ENCODE assay signal across 9 cellular contexts in genomic region chr11:131849485-131849884, GRCh38.
"Had no signal": no experiment of that assay in that cellular context is flagged by ENCODE, and none has a peak within 500 bp of the region (broad histone marks: within the 10 kb centered on the region; RNA-seq: fewer than 3 reads in every experiment).

No MANE protein-coding gene starts in this region.

- DNase-seq: GM23248, GOT3, H9, HCEC 1CT, Karpas-422, KBM-7 had no signal

- H3K4me3 ChIP-seq: GM23248 had no signal

- H3K9ac ChIP-seq: GM23248, KMS-11 had no signal

- H3K4me2 ChIP-seq: KMS-11 had no signal

- FAIRE-seq: H54 had no signal

- H2AFZ ChIP-seq: GM23248 had no signal

- H3K27ac ChIP-seq: GM23248, HL-60, KMS-11 had no signal
